43 cellular contexts compared by ENCODE assay signal in genomic region chr14:46672128-46672527, GRCh38. TPM values are rescaled to one million over a fixed set of nuclear protein-coding genes. Genes with fewer than 3 reads are reported as not detected.
"Had no signal": no experiment of that assay in that cellular context is flagged by ENCODE, and none has a peak within 500 bp of the region (broad histone marks: within the 10 kb centered on the region; RNA-seq: fewer than 3 reads in every experiment).

No MANE protein-coding gene starts in this region.

- H3K4me1 Mint-ChIP-seq: activated CD4-positive, alpha-beta T cell treated with anti-CD3 and anti-CD28 coated beads for 36 hours; activated CD4-positive, alpha-beta T cell treated with anti-CD3 and anti-CD28 coated beads, Interleukin-2, amount 10 ng/mL, durations not matched to agents 24 days and 14 days; activated CD8-positive, alpha-beta memory T cell treated with anti-CD3 and anti-CD28 coated beads, Interleukin-2, amount 10 ng/mL, durations not matched to agents 7 days and 5 days; activated naive CD4-positive, alpha-beta T cell treated with anti-CD3 and anti-CD28 coated beads, Interleukin-2, amount 50 U/mL, for 24 hours; activated naive CD8-positive, alpha-beta T cell treated with anti-CD3 and anti-CD28 coated beads for 36 hours; activated naive CD8-positive, alpha-beta T cell treated with anti-CD3 and anti-CD28 coated beads, Interleukin-2, amount 50 U/mL, for 24 hours; T-helper 17 cell had no signal

- H3K36me3 Mint-ChIP-seq: activated CD4-positive, alpha-beta memory T cell treated with anti-CD3 and anti-CD28 coated beads for 36 hours; activated CD8-positive, alpha-beta memory T cell treated with anti-CD3 and anti-CD28 coated beads, Interleukin-2, amount 10 ng/mL, durations not matched to agents 7 days and 5 days; activated naive CD4-positive, alpha-beta T cell treated with anti-CD3 and anti-CD28 coated beads, Interleukin-2, amount 50 U/mL, for 24 hours; activated naive CD8-positive, alpha-beta T cell treated with anti-CD3 and anti-CD28 coated beads for 36 hours had no signal

- H3K4me3 ChIP-seq: adrenal gland, body of pancreas, esophagus squamous epithelium, gastroesophageal sphincter, heart right ventricle had no signal

- FAIRE-seq: colon, endometrium, endothelial cell of umbilical vein had no signal

- H3K27ac ChIP-seq: adrenal gland, body of pancreas, epithelial cell of prostate, esophagus squamous epithelium, gastroesophageal sphincter, heart right ventricle, WERI-Rb-1 had no signal

- H3K4me3 Mint-ChIP-seq: activated CD4-positive, alpha-beta memory T cell treated with anti-CD3 and anti-CD28 coated beads for 36 hours; activated CD4-positive, alpha-beta T cell treated with anti-CD3 and anti-CD28 coated beads for 36 hours; activated CD4-positive, alpha-beta T cell treated with anti-CD3 and anti-CD28 coated beads, Interleukin-2, amount 10 ng/mL, durations not matched to agents 24 days and 14 days; activated CD8-positive, alpha-beta memory T cell treated with anti-CD3 and anti-CD28 coated beads, Interleukin-2, amount 10 ng/mL, durations not matched to agents 7 days and 5 days; activated CD8-positive, alpha-beta T cell treated with anti-CD3 and anti-CD28 coated beads, Interleukin-2, amount 10 ng/mL, durations not matched to agents 7 days and 5 days; activated naive CD4-positive, alpha-beta T cell treated with anti-CD3 and anti-CD28 coated beads for 36 hours; activated naive CD4-positive, alpha-beta T cell treated with anti-CD3 and anti-CD28 coated beads, Interleukin-2, amount 50 U/mL, for 24 hours; activated naive CD8-positive, alpha-beta T cell treated with anti-CD3 and anti-CD28 coated beads for 36 hours; activated naive CD8-positive, alpha-beta T cell treated with anti-CD3 and anti-CD28 coated beads, Interleukin-2, amount 50 U/mL, for 24 hours; activated T-helper 1 cell treated with anti-CD3 and anti-CD28 coated beads, Interleukin-12 subunit alpha, Interleukin-12 subunit beta, Interleukin-2, Interleukin-4 antibody, amounts not matched to agents 30 ng/mL and 10 ng/mL and 1 ng/mL, durations not matched to agents 14 hours and 24 hours and 36 hours; effector memory CD8-positive, alpha-beta T cell; T-helper 17 cell; T-helper 2 cell treated with Interferon-gamma antibody and Interleukin-4, amounts not matched to agents 5 μg/mL and 100 μg/mL, for 36 hours had no signal

- H3K27me3 Mint-ChIP-seq: activated CD4-positive, alpha-beta memory T cell treated with anti-CD3 and anti-CD28 coated beads for 36 hours; activated CD4-positive, alpha-beta T cell treated with anti-CD3 and anti-CD28 coated beads for 36 hours; activated CD4-positive, alpha-beta T cell treated with anti-CD3 and anti-CD28 coated beads, Interleukin-2, amount 10 ng/mL, durations not matched to agents 24 days and 14 days; activated CD8-positive, alpha-beta memory T cell treated with anti-CD3 and anti-CD28 coated beads, Interleukin-2, amount 10 ng/mL, durations not matched to agents 7 days and 5 days; activated naive CD4-positive, alpha-beta T cell treated with anti-CD3 and anti-CD28 coated beads, Interleukin-2, amount 50 U/mL, for 24 hours; activated naive CD8-positive, alpha-beta T cell treated with anti-CD3 and anti-CD28 coated beads for 36 hours; activated naive CD8-positive, alpha-beta T cell treated with anti-CD3 and anti-CD28 coated beads, Interleukin-2, amount 50 U/mL, for 24 hours; effector memory CD8-positive, alpha-beta T cell; T-helper 17 cell had no signal

- H3K4me1 ChIP-seq: adrenal gland, body of pancreas, esophagus squamous epithelium, gastroesophageal sphincter, heart right ventricle had no signal

- H3K27me3 ChIP-seq: adrenal gland, body of pancreas, esophagus squamous epithelium, gastroesophageal sphincter, heart right ventricle had no signal

- H3K36me3 ChIP-seq: adrenal gland, esophagus squamous epithelium, gastroesophageal sphincter, heart right ventricle, WERI-Rb-1 had no signal

- H3K27ac Mint-ChIP-seq: activated CD4-positive, alpha-beta memory T cell treated with anti-CD3 and anti-CD28 coated beads for 36 hours; activated CD4-positive, alpha-beta T cell treated with anti-CD3 and anti-CD28 coated beads for 36 hours; activated CD4-positive, alpha-beta T cell treated with anti-CD3 and anti-CD28 coated beads, Interleukin-2, amount 10 ng/mL, durations not matched to agents 24 days and 14 days; activated CD8-positive, alpha-beta memory T cell treated with anti-CD3 and anti-CD28 coated beads, Interleukin-2, amount 10 ng/mL, durations not matched to agents 7 days and 5 days; activated CD8-positive, alpha-beta T cell treated with anti-CD3 and anti-CD28 coated beads, Interleukin-2, amount 10 ng/mL, durations not matched to agents 7 days and 5 days; activated naive CD4-positive, alpha-beta T cell treated with anti-CD3 and anti-CD28 coated beads for 36 hours; activated naive CD4-positive, alpha-beta T cell treated with anti-CD3 and anti-CD28 coated beads, Interleukin-2, amount 50 U/mL, for 24 hours; activated naive CD8-positive, alpha-beta T cell treated with anti-CD3 and anti-CD28 coated beads for 36 hours; activated naive CD8-positive, alpha-beta T cell treated with anti-CD3 and anti-CD28 coated beads, Interleukin-2, amount 50 U/mL, for 24 hours; activated T-helper 1 cell treated with anti-CD3 and anti-CD28 coated beads, Interleukin-12 subunit alpha, Interleukin-12 subunit beta, Interleukin-2, Interleukin-4 antibody, amounts not matched to agents 30 ng/mL and 10 ng/mL and 1 ng/mL, durations not matched to agents 14 hours and 24 hours and 36 hours; activated T-helper 2 cell treated with anti-CD3 and anti-CD28 coated beads, Interferon-gamma antibody, Interleukin-2, Interleukin-4, amounts not matched to agents 10 μg/mL and 5 μg/mL and 100 μg/mL, durations not matched to agents 14 hours and 24 hours and 36 hours; effector memory CD8-positive, alpha-beta T cell; T-helper 17 cell; T-helper 2 cell treated with Interferon-gamma antibody and Interleukin-4, amounts not matched to agents 5 μg/mL and 100 μg/mL, for 36 hours had no signal

- DNase-seq: activated CD4-positive, alpha-beta memory T cell treated with anti-CD3 and anti-CD28 coated beads for 36 hours; activated CD4-positive, alpha-beta T cell treated with anti-CD3 and anti-CD28 coated beads for 36 hours; activated CD4-positive, alpha-beta T cell treated with anti-CD3 and anti-CD28 coated beads, Interleukin-2, amount 10 ng/mL, durations not matched to agents 24 days and 14 days; activated CD4-positive, CD25-positive, alpha-beta regulatory T cell; activated CD4-positive, CD25-positive, alpha-beta regulatory T cell treated with anti-CD3 and anti-CD28 coated beads, Interleukin-2, amount 50 U/mL, for 72 hours; activated CD8-positive, alpha-beta memory T cell treated with anti-CD3 and anti-CD28 coated beads, Interleukin-2, amount 10 ng/mL, durations not matched to agents 7 days and 5 days; activated CD8-positive, alpha-beta memory T cell treated with anti-CD3 and anti-CD28 coated beads, Interleukin-2, amount 50 U/mL, for 4 hours; activated CD8-positive, alpha-beta T cell treated with anti-CD3 and anti-CD28 coated beads, Interleukin-2, amount 10 ng/mL, durations not matched to agents 7 days and 5 days; activated effector memory CD4-positive, alpha-beta T cell treated with anti-CD3 and anti-CD28 coated beads, Interleukin-2, amount 50 U/mL, for 16 hours; activated naive CD4-positive, alpha-beta T cell treated with anti-CD3 and anti-CD28 coated beads for 36 hours; activated naive CD8-positive, alpha-beta T cell treated with anti-CD3 and anti-CD28 coated beads for 36 hours; activated naive CD8-positive, alpha-beta T cell treated with anti-CD3 and anti-CD28 coated beads, Interleukin-2, amount 50 U/mL, for 24 hours; activated T-cell treated with anti-CD3 and anti-CD28 coated beads, Interleukin-2, amount 50 U/mL, for 1 hour; activated T-cell treated with anti-CD3 and anti-CD28 coated beads, Interleukin-2, amount 50 U/mL, for 48 hours; adrenal gland; amygdala; aorta; body of pancreas; caudate nucleus; cortex of kidney; dermis blood vessel endothelial cell; effector CD4-positive, alpha-beta T cell; effector memory CD8-positive, alpha-beta T cell; esophagus squamous epithelium; foreskin melanocyte; heart right ventricle; T-helper 17 cell; T1000; WERI-Rb-1 had no signal

- ATAC-seq: activated CD4-positive, alpha-beta T cell treated with anti-CD3 and anti-CD28 coated beads for 36 hours; activated CD8-positive, alpha-beta memory T cell treated with anti-CD3 and anti-CD28 coated beads, Interleukin-2, amount 10 ng/mL, durations not matched to agents 7 days and 5 days; activated CD8-positive, alpha-beta T cell treated with anti-CD3 and anti-CD28 coated beads, Interleukin-2, amount 10 ng/mL, durations not matched to agents 7 days and 5 days; activated naive CD8-positive, alpha-beta T cell treated with anti-CD3 and anti-CD28 coated beads, Interleukin-2, amount 50 U/mL, for 24 hours; body of pancreas; effector memory CD8-positive, alpha-beta T cell; gastroesophageal sphincter; heart right ventricle; T-helper 17 cell had no signal

RNA-seq across cellular contexts. Expression of gene RPL10L, which starts 20.5 kb away (rescaled TPM):
- total RNA-seq: activated CD4-positive, alpha-beta memory T cell treated with anti-CD3 and anti-CD28 coated beads for 36 hours; activated CD4-positive, alpha-beta T cell treated with anti-CD3 and anti-CD28 coated beads for 36 hours; activated CD4-positive, alpha-beta T cell treated with anti-CD3 and anti-CD28 coated beads, Interleukin-2, amount 10 ng/mL, durations not matched to agents 24 days and 14 days; activated CD8-positive, alpha-beta memory T cell treated with anti-CD3 and anti-CD28 coated beads for 36 hours; activated CD8-positive, alpha-beta memory T cell treated with anti-CD3 and anti-CD28 coated beads, Interleukin-2, amount 10 ng/mL, durations not matched to agents 7 days and 5 days; activated CD8-positive, alpha-beta T cell treated with anti-CD3 and anti-CD28 coated beads, Interleukin-2, amount 10 ng/mL, durations not matched to agents 7 days and 5 days; activated naive CD4-positive, alpha-beta T cell treated with anti-CD3 and anti-CD28 coated beads for 36 hours; activated naive CD8-positive, alpha-beta T cell treated with anti-CD3 and anti-CD28 coated beads for 36 hours; activated T-helper 1 cell treated with anti-CD3 and anti-CD28 coated beads, Interleukin-12 subunit alpha, Interleukin-12 subunit beta, Interleukin-2, Interleukin-4 antibody, amounts not matched to agents 30 ng/mL and 10 ng/mL and 1 ng/mL, durations not matched to agents 14 hours and 24 hours and 36 hours; activated T-helper 2 cell treated with anti-CD3 and anti-CD28 coated beads, Interferon-gamma antibody, Interleukin-2, Interleukin-4, amounts not matched to agents 10 μg/mL and 5 μg/mL and 100 μg/mL, durations not matched to agents 14 hours and 24 hours and 36 hours; adrenal gland; aorta; body of pancreas; chondrocyte; dermis blood vessel endothelial cell; endothelial cell of umbilical vein; esophagus squamous epithelium; fibroblast of lung; gastroesophageal sphincter; glomerular endothelial cell; heart right ventricle; T-helper 17 cell had no signal
- polyA plus RNA-seq: adrenal gland, aorta, endothelial cell of umbilical vein, esophagus, fibroblast of lung, heart right ventricle had no signal
